Comparison of ENCODE assay signal across 1 cellular context in the genomic region with DNA sequence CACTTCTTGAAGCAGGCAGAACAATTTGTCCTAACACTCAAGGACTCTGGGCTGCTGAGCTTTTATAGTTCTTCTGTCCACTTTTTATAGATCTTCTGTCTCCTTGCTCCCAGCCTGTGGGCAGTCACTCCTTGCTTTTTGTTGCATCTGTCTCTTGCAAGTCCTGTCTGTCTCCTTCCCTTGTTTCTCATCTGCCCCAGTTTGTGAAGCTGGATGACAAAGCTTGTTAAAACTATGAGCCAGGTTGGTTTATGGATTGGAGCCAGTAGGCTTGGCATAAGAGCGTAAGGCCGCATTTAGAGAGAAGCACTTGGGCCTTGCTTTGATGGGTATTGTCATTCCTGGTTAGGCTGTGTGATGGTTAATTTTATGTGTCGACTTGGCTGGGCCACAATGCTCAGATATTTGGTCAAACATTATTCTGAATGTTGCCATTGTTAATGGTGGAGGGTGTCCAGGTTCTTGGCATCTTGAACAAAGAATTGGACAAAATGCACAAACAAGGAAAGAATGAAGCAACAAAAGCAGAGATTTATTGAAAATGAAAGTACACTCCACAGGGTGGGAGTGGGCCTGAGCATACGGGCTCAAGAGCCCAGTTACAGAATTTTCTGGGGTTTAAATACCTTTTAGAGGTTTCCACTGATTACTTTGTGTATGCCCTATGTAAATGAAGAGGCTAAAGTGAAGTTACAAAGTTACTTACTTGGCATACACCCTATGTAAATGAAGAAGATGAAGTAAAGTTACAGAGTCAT.
TF ChIP-seq lines count a peak whose summit lies in the region.

No MANE protein-coding gene starts in this region.

TF ChIP-seq in SK-N-SH, 30 proteins besides CTCF, POLR2A, EP300 and RAD21 (continued from another document):
- TF ChIP-seq, protein P1, sequence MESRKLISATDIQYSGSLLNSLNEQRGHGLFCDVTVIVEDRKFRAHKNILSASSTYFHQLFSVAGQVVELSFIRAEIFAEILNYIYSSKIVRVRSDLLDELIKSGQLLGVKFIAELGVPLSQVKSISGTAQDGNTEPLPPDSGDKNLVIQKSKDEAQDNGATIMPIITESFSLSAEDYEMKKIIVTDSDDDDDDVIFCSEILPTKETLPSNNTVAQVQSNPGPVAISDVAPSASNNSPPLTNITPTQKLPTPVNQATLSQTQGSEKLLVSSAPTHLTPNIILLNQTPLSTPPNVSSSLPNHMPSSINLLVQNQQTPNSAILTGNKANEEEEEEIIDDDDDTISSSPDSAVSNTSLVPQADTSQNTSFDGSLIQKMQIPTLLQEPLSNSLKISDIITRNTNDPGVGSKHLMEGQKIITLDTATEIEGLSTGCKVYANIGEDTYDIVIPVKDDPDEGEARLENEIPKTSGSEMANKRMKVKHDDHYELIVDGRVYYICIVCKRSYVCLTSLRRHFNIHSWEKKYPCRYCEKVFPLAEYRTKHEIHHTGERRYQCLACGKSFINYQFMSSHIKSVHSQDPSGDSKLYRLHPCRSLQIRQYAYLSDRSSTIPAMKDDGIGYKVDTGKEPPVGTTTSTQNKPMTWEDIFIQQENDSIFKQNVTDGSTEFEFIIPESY (IDR thresholded peaks at IDR 0.05; ENCODE audit: borderline replicate concordance, low read depth) = no peak
- TF ChIP-seq CHD2 (IDR thresholded peaks at IDR 0.05; ENCODE audit: low read length, partially characterized antibody) (no peak), YY1 (IDR thresholded peaks at IDR 0.05; ENCODE audit: low read depth) (no peak), POLR2AphosphoS5 (IDR thresholded peaks at IDR 0.05; ENCODE audit: low read depth, low read length) (no peak), RXRA (IDR thresholded peaks at IDR 0.05; ENCODE audit: borderline replicate concordance, low read depth) (no peak), NRF1 (IDR thresholded peaks at IDR 0.05; ENCODE audit: low read depth, low read length) (no peak), FOSL2 (IDR thresholded peaks at IDR 0.05; ENCODE audit: borderline replicate concordance, low read depth) (no peak)
- TF ChIP-seq, protein P2, sequence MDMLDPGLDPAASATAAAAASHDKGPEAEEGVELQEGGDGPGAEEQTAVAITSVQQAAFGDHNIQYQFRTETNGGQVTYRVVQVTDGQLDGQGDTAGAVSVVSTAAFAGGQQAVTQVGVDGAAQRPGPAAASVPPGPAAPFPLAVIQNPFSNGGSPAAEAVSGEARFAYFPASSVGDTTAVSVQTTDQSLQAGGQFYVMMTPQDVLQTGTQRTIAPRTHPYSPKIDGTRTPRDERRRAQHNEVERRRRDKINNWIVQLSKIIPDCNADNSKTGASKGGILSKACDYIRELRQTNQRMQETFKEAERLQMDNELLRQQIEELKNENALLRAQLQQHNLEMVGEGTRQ (IDR thresholded peaks at IDR 0.05; ENCODE audit: borderline replicate concordance, low read depth, low read length) = no peak
TF ChIP-seq in SK-N-SH: peak in this region for 0.
